ENCODE assay signal across 10 cellular contexts in the genomic region with DNA sequence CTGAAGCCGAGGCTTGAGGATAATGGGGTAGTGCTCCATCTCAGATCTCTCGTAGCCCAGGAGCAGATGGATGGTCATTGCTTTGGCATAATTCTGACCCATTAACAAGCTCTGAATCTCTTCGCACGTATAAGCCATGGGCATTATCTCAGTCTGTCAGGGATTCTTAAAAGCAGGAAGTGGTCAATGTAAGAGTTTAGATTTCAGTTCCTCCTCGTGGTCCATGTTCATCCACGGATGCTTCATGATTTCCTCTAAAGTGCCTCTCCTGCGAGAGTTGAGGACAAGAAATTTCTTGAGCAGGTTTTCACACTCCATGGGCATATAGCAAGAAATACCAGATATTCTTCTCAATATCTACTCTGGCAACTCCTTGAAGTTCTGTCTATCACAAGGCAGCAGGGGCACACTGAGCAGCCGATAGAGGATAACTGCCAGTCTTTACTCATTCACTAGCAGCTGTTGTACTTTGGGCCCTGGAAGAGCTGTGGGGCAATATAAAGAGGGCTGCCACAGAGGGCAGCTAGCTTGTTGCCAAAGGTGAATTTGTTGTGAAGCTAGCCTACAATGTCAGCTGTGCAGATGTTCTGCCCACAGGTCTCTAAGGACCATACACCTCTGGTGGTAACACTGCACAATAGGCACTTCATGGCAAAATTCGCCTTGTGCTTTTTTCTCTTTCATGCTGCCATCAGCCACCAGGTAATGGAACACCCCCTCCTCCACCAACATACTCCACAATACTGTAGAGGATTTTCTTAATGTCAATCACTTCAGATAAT. TPM values are rescaled to one million over a fixed set of nuclear protein-coding genes. Genes with fewer than 3 reads are reported as not detected.
DNase-seq lines count a peak whose midpoint lies in the region; ATAC-seq and TF ChIP-seq lines count a peak whose summit lies in the region.
"Had no signal": no experiment of that assay in that cellular context is flagged by ENCODE, and none has a peak within 500 bp of the region (broad histone marks: within the 10 kb centered on the region; RNA-seq: fewer than 3 reads in every experiment).

No MANE protein-coding gene starts in this region.

- H3K27me3 ChIP-seq in BLaER1 (0 out of 2 replicates have a peak, but pooled peaks cover 2% of the 10 kb centered on the region), heart right ventricle (no peaks in the 10 kb centered on the region), thyroid gland (no peaks in the 10 kb centered on the region)

- DNase-seq in MV-4-11 (lab: John Stamatoyannopoulos, UW): peak; percentile 91
- no peak for DNase-seq in NCI-H1417 treated with DMSO at 0.1 percent for 48 hours (lab: John Stamatoyannopoulos, UW)
- no peak for DNase-seq in heart right ventricle
- no peak for DNase-seq in thyroid gland
- DNase-seq in stimulated activated CD4-positive, alpha-beta T cell treated with anti-CD3 and anti-CD28 coated beads, Interleukin-4, amount 100 ng/mL, for 24 hours: no peak
- DNase-seq: posterior cingulate gyrus, WERI-Rb-1 had no signal

- intact Hi-C loops in heart right ventricle (cut with DNase I): no loop called here
- intact Hi-C loops in thyroid gland (cut with DNase I): no loop called here

- H3K9ac ChIP-seq in BLaER1: no peak overlapping the region

- WGBS in heart right ventricle, 2 donors: 78 to 83% methylated on average over 9 of the region's 9 CpGs
- 84 to 87% methylated on average over 9 of the region's 9 CpGs for WGBS in thyroid gland, 2 donors

- ATAC-seq in GM19452 (IDR thresholded peaks at IDR 0.05; ENCODE audit: unreplicated experiment) (peak; percentile 89), HG02970 (IDR thresholded peaks at IDR 0.05; ENCODE audit: low FRiP score, unreplicated experiment) (peak; percentile 82), heart right ventricle (no peak)

- H4K20me1 ChIP-seq in BLaER1: no peaks in the 10 kb centered on the region

- H3K27ac ChIP-seq in BLaER1: no peak overlapping the region
- H3K27ac ChIP-seq in heart right ventricle: no peak overlapping the region
- no peak overlapping the region for H3K27ac ChIP-seq in thyroid gland
- H3K27ac ChIP-seq: WERI-Rb-1 had no signal

- no peak for TF ChIP-seq POLR2A in thyroid gland (IDR thresholded peaks at IDR 0.05)

- H3K4me2 ChIP-seq in BLaER1: peak overlapping the region; percentile 55

- H3K4me1 ChIP-seq in BLaER1 (peaks cover 44% of the 10 kb centered on the region), heart right ventricle (no peaks in the 10 kb centered on the region), thyroid gland (no peaks in the 10 kb centered on the region)

- TF ChIP-seq CTCF in heart right ventricle (IDR thresholded peaks at IDR 0.05) (no peak), thyroid gland (IDR thresholded peaks at IDR 0.05) (no peak)

- H3K36me3 ChIP-seq in BLaER1 (no peaks in the 10 kb centered on the region), heart right ventricle (no peaks in the 10 kb centered on the region), thyroid gland (no peaks in the 10 kb centered on the region)
- H3K36me3 ChIP-seq: WERI-Rb-1 had no signal

- no peak overlapping the region for H3K4me3 ChIP-seq in BLaER1
- no peak overlapping the region for H3K4me3 ChIP-seq in heart right ventricle
- no peak overlapping the region for H3K4me3 ChIP-seq in thyroid gland (replicated peaks in 1 of 3)

- peaks cover 8% of the 10 kb centered on the region; the same call in 1 of the 2 replicates for H3K9me3 ChIP-seq in BLaER1
- peaks cover 0 to 10% (median 0%) of the 10 kb centered on the region in 11 donors for H3K9me3 ChIP-seq in heart right ventricle
- H3K9me3 ChIP-seq in thyroid gland: no peaks in the 10 kb centered on the region

RNA-seq across cellular contexts. Expression of a gene that starts 52.0 kb away (rescaled TPM):
- under 1 TPM; 0.11 to 0.90 (median 0.44) TPM for total RNA-seq in heart right ventricle
- polyA plus RNA-seq in heart right ventricle: under 1 TPM; 0.06 to 0.29 TPM
- 10 to 100 TPM in 2 of 4 donors, 1 to 10 TPM in 2; 5.6 to 12.8 (median 9.0) TPM for total RNA-seq in thyroid gland

Comparison
In these comparisons a context has a peak if more than half of its experiments do, and no peak if none do; other contexts are left out.
1. ATAC-seq: peak in GM19452 (single experiment) and HG02970 (single experiment); none in heart right ventricle (0 of 8).